In the genomic region with DNA sequence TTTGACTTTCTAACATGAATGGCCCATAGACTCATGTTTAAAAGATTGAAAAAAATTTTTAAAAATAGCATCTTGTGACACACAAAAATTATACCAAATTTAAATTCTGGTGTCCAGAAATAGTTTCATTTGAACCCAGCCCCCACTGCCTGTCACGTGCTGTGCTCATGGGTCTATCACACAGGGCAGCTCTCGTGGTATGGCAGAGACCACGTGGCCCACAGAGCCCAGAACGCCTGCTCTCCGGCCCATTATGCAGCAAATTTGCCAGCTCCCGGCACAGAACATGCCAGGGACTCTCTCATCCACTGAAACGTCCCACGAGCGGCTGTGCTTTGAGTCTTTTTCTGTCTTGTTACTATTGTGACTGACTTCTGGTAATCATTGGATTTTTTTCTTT, we compare ENCODE assay signal across 15 cellular contexts.
DNase-seq lines count a peak whose midpoint lies in the region; ATAC-seq and TF ChIP-seq lines count a peak whose summit lies in the region.
"Had no signal": no experiment of that assay in that cellular context is flagged by ENCODE, and none has a peak within 500 bp of the region (broad histone marks: within the 10 kb centered on the region; RNA-seq: fewer than 3 reads in every experiment).

No MANE protein-coding gene starts in this region.

- H3K27ac ChIP-seq in dorsolateral prefrontal cortex = peak overlapping the region in 5 of 59 donors; percentile 4 to 57 (median 27)
- H3K27ac ChIP-seq in thoracic aorta = peak overlapping the region; percentile 73 to 85
- H3K27ac ChIP-seq: HL-60, KMS-11, SK-N-MC had no signal

- DNase-seq in dorsolateral prefrontal cortex = peak in 7 of 10 donors; percentile 47 to 81 (median 57)
- peak; percentile 37 for DNase-seq in midbrain (lab: John Stamatoyannopoulos, UW)
- peak; percentile 56 for DNase-seq in thoracic aorta (ENCODE audit: low spot score)
- no peak for DNase-seq in NCI-H774 (lab: John Stamatoyannopoulos, UW)
- DNase-seq in mucosa of descending colon = no peak
- no peak for DNase-seq in cortex of kidney (lab: John Stamatoyannopoulos, UW)
- DNase-seq: EL, NCI-H1436 treated with DMSO at 0.1 percent for 48 hours, NCI-H2081, NCI-H510A treated with DMSO at 0.1 percent for 48 hours had no signal

- ATAC-seq in thoracic aorta (ENCODE audit: insufficient number of reproducible peaks, low FRiP score, low read depth) (peak; percentile 61), mucosa of descending colon (no peak)
- ATAC-seq: Panc1 had no signal

- TF ChIP-seq EP300 in Ishikawa (IDR thresholded peaks at IDR 0.05; ENCODE audit: borderline replicate concordance) = no peak

- no peak overlapping the region for H3K4me3 ChIP-seq in dorsolateral prefrontal cortex
- no peak overlapping the region for H3K4me3 ChIP-seq in thoracic aorta
- H3K4me3 ChIP-seq in mucosa of descending colon = no peak overlapping the region
- H3K4me3 ChIP-seq: SK-N-MC had no signal

- H3K4me1 ChIP-seq in thoracic aorta (ENCODE audit: control insufficient read depth in 1 of 2, low read depth in 2 of 2) (peaks cover 30 to 73% of the 10 kb centered on the region in 2 donors), mucosa of descending colon (ENCODE audit: low read depth) (no peaks in the 10 kb centered on the region)

- H3K36me3 ChIP-seq in thoracic aorta (no peaks in the 10 kb centered on the region), mucosa of descending colon (ENCODE audit: low read depth) (no peaks in the 10 kb centered on the region)

- no peak for TF ChIP-seq RAD21 in Ishikawa (IDR thresholded peaks at IDR 0.05; ENCODE audit: low read depth)

- H3K27me3 ChIP-seq in dorsolateral prefrontal cortex (no peaks in the 10 kb centered on the region), thoracic aorta (replicated peaks; ENCODE audit: insufficient read depth) (no peaks in the 10 kb centered on the region)

- intact Hi-C loops in dorsolateral prefrontal cortex (cut with DNase I) (loop anchor here (5.0 to 10.0 kb wide), 2 partner anchors 54 to 57 kb away; no protein-coding TSS in a partner anchor), mucosa of descending colon (cut with DNase I, micrococcal nuclease) (no loop called here)

- TF ChIP-seq CTCF in dorsolateral prefrontal cortex (IDR thresholded peaks at IDR 0.05 in 54 of 56, conservative IDR thresholded peaks at IDR 0.05 in 2 of 56; ENCODE audit: low read depth in 1 of 56, partially characterized antibody in 56 of 56) = no peak
- TF ChIP-seq CTCF in thoracic aorta (IDR thresholded peaks at IDR 0.05) = no peak
- no peak for TF ChIP-seq CTCF in mucosa of descending colon (IDR thresholded peaks at IDR 0.05)

- H3K9me3 ChIP-seq in thoracic aorta = peaks cover 3% of the 10 kb centered on the region
- H3K9me3 ChIP-seq in mucosa of descending colon = no peaks in the 10 kb centered on the region

TF ChIP-seq in Ishikawa, 13 proteins besides CTCF, POLR2A, EP300 and RAD21:
- TF ChIP-seq ZBTB7A (IDR thresholded peaks at IDR 0.05; ENCODE audit: low read depth) (no peak), TEAD4 (IDR thresholded peaks at IDR 0.05) (no peak), YY1 (IDR thresholded peaks at IDR 0.05; ENCODE audit: low read depth) (no peak), CEBPB (IDR thresholded peaks at IDR 0.05) (no peak), NFIC (IDR thresholded peaks at IDR 0.05) (no peak), CREB1 (IDR thresholded peaks at IDR 0.05; ENCODE audit: low read depth) (no peak), EGR1 (IDR thresholded peaks at IDR 0.05) (no peak)
- TF ChIP-seq, protein P1, sequence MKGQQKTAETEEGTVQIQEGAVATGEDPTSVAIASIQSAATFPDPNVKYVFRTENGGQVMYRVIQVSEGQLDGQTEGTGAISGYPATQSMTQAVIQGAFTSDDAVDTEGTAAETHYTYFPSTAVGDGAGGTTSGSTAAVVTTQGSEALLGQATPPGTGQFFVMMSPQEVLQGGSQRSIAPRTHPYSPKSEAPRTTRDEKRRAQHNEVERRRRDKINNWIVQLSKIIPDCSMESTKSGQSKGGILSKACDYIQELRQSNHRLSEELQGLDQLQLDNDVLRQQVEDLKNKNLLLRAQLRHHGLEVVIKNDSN (IDR thresholded peaks at IDR 0.05) = 0 out of 2 replicates have a peak, but pooled peaks have one; percentile 19

Comparison
In these comparisons a context has a peak if more than half of its experiments do, and no peak if none do; other contexts are left out.
1. DNase-seq: peak in dorsolateral prefrontal cortex (7 of 10), midbrain (single experiment) and thoracic aorta (single experiment); none in NCI-H774 (single experiment), mucosa of descending colon (0 of 3) and cortex of kidney (single experiment).
2. intact Hi-C loops: an anchor here in dorsolateral prefrontal cortex (5.0 to 10.0 kb wide); none called in mucosa of descending colon.